ENCODE assay signal across 18 cellular contexts in genomic region chr18:10856146-10856545, GRCh38.
"Had no signal": no experiment of that assay in that cellular context is flagged by ENCODE, and none has a peak within 500 bp of the region (broad histone marks: within the 10 kb centered on the region; RNA-seq: fewer than 3 reads in every experiment).

No MANE protein-coding gene starts in this region.

- ATAC-seq: activated naive CD4-positive, alpha-beta T cell treated with anti-CD3 and anti-CD28 coated beads, Interleukin-2, amount 50 U/mL, for 72 hours; activated T-cell treated with anti-CD3 and anti-CD28 coated beads, Interleukin-2, amount 50 U/mL, for 72 hours; left cardiac atrium; left ventricle myocardium superior; right lobe of liver had no signal

- H3K27ac ChIP-seq: esophagus squamous epithelium, ovary, right lobe of liver, tibial nerve, VCaP had no signal

- H3K4me1 ChIP-seq: esophagus squamous epithelium had no signal

- H3K36me3 ChIP-seq: esophagus squamous epithelium, ovary, right lobe of liver, tibial nerve had no signal

- H3K27me3 ChIP-seq: esophagus squamous epithelium, ovary, right lobe of liver, tibial nerve had no signal

- H3K9me3 ChIP-seq: esophagus squamous epithelium, ovary, right lobe of liver, tibial nerve had no signal

- DNase-seq: activated CD4-positive, alpha-beta T cell treated with anti-CD3 and anti-CD28 coated beads for 4 hours; activated CD4-positive, alpha-beta T cell treated with anti-CD3 and anti-CD28 coated beads, Interleukin-2, amount 50 U/mL, for 4 hours; activated naive CD4-positive, alpha-beta T cell; activated T-cell treated with anti-CD3 and anti-CD28 coated beads for 4 hours; activated T-cell treated with anti-CD3 and anti-CD28 coated beads, Interleukin-2, amount 50 U/mL, for 72 hours; endodermal cell; esophagus squamous epithelium; left cardiac atrium; left ventricle myocardium superior; ovary; right lobe of liver; stimulated activated CD4-positive, alpha-beta T cell treated with anti-CD3 and anti-CD28 coated beads, Interleukin-2, amount 100 ng/mL, for 48 hours; stimulated activated naive CD4-positive, alpha-beta T cell treated with Interleukin-2 at 50 U/mL for 16 hours had no signal

- FAIRE-seq: bronchial epithelial cell, keratinocyte had no signal

- H3K4me3 ChIP-seq: esophagus squamous epithelium, ovary, right lobe of liver, tibial nerve had no signal
